18 cellular contexts compared by ENCODE assay signal in the genomic region with DNA sequence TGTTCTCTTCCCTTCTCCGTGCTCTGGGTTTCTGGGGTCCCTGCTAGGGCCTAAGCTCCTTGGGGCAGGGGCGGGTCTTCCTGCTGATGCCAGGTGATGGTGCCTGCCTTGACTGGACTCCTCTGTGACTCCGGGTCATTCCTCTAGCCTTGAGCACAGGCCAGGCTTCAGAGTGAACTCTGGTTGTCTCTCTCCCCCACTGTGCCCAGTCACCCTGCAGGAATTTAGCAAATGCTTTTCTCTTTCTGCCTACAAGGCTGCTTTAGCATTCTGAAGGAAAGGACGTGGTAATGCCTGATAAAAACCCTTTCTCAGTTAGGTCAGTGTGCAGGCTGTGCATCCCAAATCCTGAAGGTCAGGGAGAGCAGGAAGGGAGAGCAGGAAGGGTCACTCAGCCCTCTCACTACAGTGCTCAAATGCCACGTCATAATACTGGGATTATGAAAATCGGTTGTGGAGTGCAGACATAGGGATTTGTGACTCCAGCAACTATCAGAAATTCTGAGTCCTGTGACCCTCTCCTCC. TPM values are rescaled to one million over a fixed set of nuclear protein-coding genes. Genes with fewer than 3 reads are reported as not detected.
A peak's percentile ranks its signal among the peaks of the same experiment; 100 is the strongest.
DNase-seq lines count a peak whose midpoint lies in the region; ATAC-seq and TF ChIP-seq lines count a peak whose summit lies in the region.
"Had no signal": no experiment of that assay in that cellular context is flagged by ENCODE, and none has a peak within 500 bp of the region (broad histone marks: within the 10 kb centered on the region; RNA-seq: fewer than 3 reads in every experiment).

No MANE protein-coding gene starts in this region.

- CTCF ChIA-PET in activated CD4-positive, alpha-beta T cell treated with anti-CD3 and anti-CD28 coated beads for 36 hours (lab: Charles Lee) = interaction anchor here (0.6 kb wide), 1 partner anchor 12 kb away, joined by 3 read pairs; no protein-coding TSS in a partner anchor

- DNase-seq in ELF-1 (ENCODE audit: low read depth, low spot score) (peak; percentile 43), NCI-H226 (peak; percentile 59), endodermal cell (peak; percentile 87), neuronal stem cell (ENCODE audit: low spot score) (no peak), dermis blood vessel endothelial cell (no peak), tibial nerve (ENCODE audit: low spot score in 2 of 2) (no peak), NCI-H748 (lab: John Stamatoyannopoulos, UW; ENCODE audit: unreplicated experiment) (no peak)
- DNase-seq in activated CD4-positive, alpha-beta T cell treated with anti-CD3 and anti-CD28 coated beads for 36 hours = no peak
- DNase-seq: activated CD4-positive, alpha-beta T cell treated with anti-CD3 and anti-CD28 coated beads, Interleukin-2, amount 50 U/mL, for 48 hours; effector CD4-positive, alpha-beta T cell; Kasumi-1; NCI-H187; PC-9; uterus had no signal

- no peak overlapping the region for H3K4me3 Mint-ChIP-seq in endodermal cell
- no peak overlapping the region for H3K4me3 Mint-ChIP-seq in activated CD4-positive, alpha-beta T cell treated with anti-CD3 and anti-CD28 coated beads for 36 hours
- H3K4me3 Mint-ChIP-seq: memory B cell; stimulated activated effector memory CD8-positive, alpha-beta T cell treated with anti-CD3 and anti-CD28 coated beads, Interleukin-12 subunit alpha, Interleukin-12 subunit beta, amount 100 ng/mL, for 72 hours had no signal

- H3K9me3 ChIP-seq in endodermal cell (ENCODE audit: control insufficient read depth, low read length) (no peaks in the 10 kb centered on the region), neuronal stem cell (replicated peaks in 1 of 2; ENCODE audit: control insufficient read depth in 2 of 2, insufficient read depth in 1 of 2, low read depth in 1 of 2, low read length in 2 of 2) (peaks cover 0 to 4% of the 10 kb centered on the region in 2 donors), tibial nerve (no peaks in the 10 kb centered on the region)
- H3K9me3 ChIP-seq: uterus had no signal

- no peak for TF ChIP-seq CTCF in endodermal cell (conservative IDR thresholded peaks at IDR 0.05)
- no peak for TF ChIP-seq CTCF in tibial nerve (IDR thresholded peaks at IDR 0.05)

- H3K18ac ChIP-seq in neuronal stem cell (ENCODE audit: low read length) = peak overlapping the region; percentile 49

- H3K27me3 Mint-ChIP-seq in endodermal cell (ENCODE audit: insufficient read depth) = peaks cover 74% of the 10 kb centered on the region
- peaks cover 46% of the 10 kb centered on the region for H3K27me3 Mint-ChIP-seq in activated CD4-positive, alpha-beta T cell treated with anti-CD3 and anti-CD28 coated beads for 36 hours

- TF ChIP-seq POLR2A in tibial nerve (IDR thresholded peaks at IDR 0.05) = no peak

- H3K27ac ChIP-seq in endodermal cell (ENCODE audit: low read depth, low read length) = no peak overlapping the region
- H3K27ac ChIP-seq in neuronal stem cell (replicated peaks; ENCODE audit: low read length) = no peak overlapping the region
- no peak overlapping the region for H3K27ac ChIP-seq in tibial nerve
- H3K27ac ChIP-seq: PC-9, uterus had no signal

- no peak overlapping the region for H3K4me2 ChIP-seq in neuronal stem cell (ENCODE audit: insufficient read depth, low read length, poor library complexity, severe bottlenecking)
- H3K4me2 ChIP-seq: PC-9 had no signal

- no peaks in the 10 kb centered on the region for H3K36me3 Mint-ChIP-seq in endodermal cell (ENCODE audit: low read depth)
- no peaks in the 10 kb centered on the region for H3K36me3 Mint-ChIP-seq in activated CD4-positive, alpha-beta T cell treated with anti-CD3 and anti-CD28 coated beads for 36 hours (ENCODE audit: low read depth)
- H3K36me3 Mint-ChIP-seq: memory B cell; stimulated activated effector memory CD8-positive, alpha-beta T cell treated with anti-CD3 and anti-CD28 coated beads, Interleukin-12 subunit alpha, Interleukin-12 subunit beta, amount 100 ng/mL, for 72 hours had no signal

- no peak for TF ChIP-seq EP300 in tibial nerve (IDR thresholded peaks at IDR 0.05)

- H2BK12ac ChIP-seq in neuronal stem cell (ENCODE audit: low read length) = no peak overlapping the region

- no peak overlapping the region for H3K23ac ChIP-seq in neuronal stem cell (ENCODE audit: low read depth, low read length, poor library complexity)

- H3K79me1 ChIP-seq in neuronal stem cell (ENCODE audit: low read depth, low read length) = no peaks in the 10 kb centered on the region

- no peak overlapping the region for H2BK120ac ChIP-seq in neuronal stem cell (ENCODE audit: low read depth, low read length)

- H4K91ac ChIP-seq in neuronal stem cell (ENCODE audit: low read depth, low read length, poor library complexity) = no peak overlapping the region

- H4K8ac ChIP-seq in neuronal stem cell (ENCODE audit: low read depth, low read length) = no peak overlapping the region

- H3K27me3 ChIP-seq in endodermal cell (ENCODE audit: control insufficient read depth, insufficient read depth, low read length, poor library complexity, severe bottlenecking) = peaks cover 45% of the 10 kb centered on the region
- H3K27me3 ChIP-seq in neuronal stem cell (ENCODE audit: control insufficient read depth in 3 of 3, insufficient read depth in 3 of 3, low read depth in 1 of 3, low read length in 3 of 3) = peaks cover 6 to 68% (median 31%) of the 10 kb centered on the region in 3 experiments
- H3K27me3 ChIP-seq in tibial nerve = peaks cover 0 to 22% of the 10 kb centered on the region in 2 donors

- no peak overlapping the region for H2AK5ac ChIP-seq in neuronal stem cell (ENCODE audit: low read depth, low read length)

- peaks cover 25% of the 10 kb centered on the region for H3K4me1 Mint-ChIP-seq in endodermal cell
- peaks cover 2% of the 10 kb centered on the region for H3K4me1 Mint-ChIP-seq in activated CD4-positive, alpha-beta T cell treated with anti-CD3 and anti-CD28 coated beads for 36 hours

- no peak overlapping the region for H2BK5ac ChIP-seq in neuronal stem cell (ENCODE audit: low read length)

- intact Hi-C loops in activated CD4-positive, alpha-beta T cell treated with anti-CD3 and anti-CD28 coated beads for 36 hours (cut with DNase I, micrococcal nuclease) = no loop called here

- POLR2A ChIA-PET in activated CD4-positive, alpha-beta T cell treated with anti-CD3 and anti-CD28 coated beads for 36 hours (lab: Charles Lee) = no interaction called here

- H3K4me3 ChIP-seq in endodermal cell (ENCODE audit: low read length) = no peak overlapping the region
- no peak overlapping the region for H3K4me3 ChIP-seq in neuronal stem cell (ENCODE audit: low read length in 2 of 2)
- no peak overlapping the region for H3K4me3 ChIP-seq in tibial nerve
- H3K4me3 ChIP-seq: PC-9, uterus had no signal

- H3K9ac ChIP-seq in endodermal cell (ENCODE audit: extremely low read depth, low read length, poor library complexity, severe bottlenecking) (no peak overlapping the region), neuronal stem cell (ENCODE audit: low read depth, low read length, poor library complexity) (no peak overlapping the region)

- no peak overlapping the region for H3K27ac Mint-ChIP-seq in endodermal cell
- no peak overlapping the region for H3K27ac Mint-ChIP-seq in activated CD4-positive, alpha-beta T cell treated with anti-CD3 and anti-CD28 coated beads for 36 hours
- H3K27ac Mint-ChIP-seq: memory B cell; stimulated activated effector memory CD8-positive, alpha-beta T cell treated with anti-CD3 and anti-CD28 coated beads, Interleukin-12 subunit alpha, Interleukin-12 subunit beta, amount 100 ng/mL, for 72 hours had no signal

- H3K4me1 ChIP-seq in endodermal cell (ENCODE audit: control insufficient read depth, insufficient read depth, low read length) (peaks cover 15% of the 10 kb centered on the region), neuronal stem cell (ENCODE audit: control insufficient read depth in 2 of 2, insufficient read depth in 1 of 2, low read depth in 1 of 2, low read length in 2 of 2) (peaks cover 0 to 22% of the 10 kb centered on the region in 2 donors), tibial nerve (peaks cover 0 to 14% (median 0%) of the 10 kb centered on the region in 4 donors)
- H3K4me1 ChIP-seq: uterus had no signal

- H3K36me3 ChIP-seq in endodermal cell (ENCODE audit: control insufficient read depth, insufficient read depth, low read length) (no peaks in the 10 kb centered on the region), neuronal stem cell (replicated peaks in 1 of 2; ENCODE audit: control insufficient read depth in 2 of 2, insufficient read depth in 2 of 2, low read length in 2 of 2) (no peaks in the 10 kb centered on the region), tibial nerve (no peaks in the 10 kb centered on the region)
- H3K36me3 ChIP-seq: uterus had no signal

- whole genome bisulfite sequencing in endodermal cell (ENCODE audit: insufficient coverage in 1 of 2, insufficient read length in 1 of 2), 2 experiments = 24 to 54% methylated on average over 2 to 6 of the region's 6 CpGs
- no CpG with 5 or more reads among the region's 6 CpGs for WGBS in neuronal stem cell (ENCODE audit: extremely low coverage in 2 of 2, insufficient read length in 2 of 2, insufficient replicate concordance in 1 of 2), 2 donors
- 45 to 53% methylated on average over 6 of the region's 6 CpGs for WGBS in tibial nerve, 2 donors

- H2AFZ ChIP-seq in neuronal stem cell (ENCODE audit: low read length) = no peak overlapping the region
- H2AFZ ChIP-seq: PC-9 had no signal

- H3K14ac ChIP-seq in neuronal stem cell (ENCODE audit: low read length) = no peak overlapping the region

- no peaks in the 10 kb centered on the region for H3K9me3 Mint-ChIP-seq in endodermal cell
- H3K9me3 Mint-ChIP-seq in activated CD4-positive, alpha-beta T cell treated with anti-CD3 and anti-CD28 coated beads for 36 hours (ENCODE audit: low read depth) = no peaks in the 10 kb centered on the region
- H3K9me3 Mint-ChIP-seq: memory B cell; stimulated activated effector memory CD8-positive, alpha-beta T cell treated with anti-CD3 and anti-CD28 coated beads, Interleukin-12 subunit alpha, Interleukin-12 subunit beta, amount 100 ng/mL, for 72 hours had no signal

- no peak for ATAC-seq in activated CD4-positive, alpha-beta T cell treated with anti-CD3 and anti-CD28 coated beads for 36 hours
- ATAC-seq: stimulated activated effector memory CD8-positive, alpha-beta T cell treated with anti-CD3 and anti-CD28 coated beads, Interleukin-12 subunit alpha, Interleukin-12 subunit beta, amount 100 ng/mL, for 72 hours had no signal

- H3K4ac ChIP-seq in neuronal stem cell (ENCODE audit: low read length) = no peak overlapping the region

- H2BK15ac ChIP-seq in neuronal stem cell (ENCODE audit: low read length) = no peak overlapping the region

RNA-seq across cellular contexts. Expression of a gene that starts 2.7 kb away (rescaled TPM):
- under 1 TPM; 0.20 to 0.44 TPM for total RNA-seq in endodermal cell
- 5.7 TPM for polyA plus RNA-seq in endodermal cell (2013, experiment 1 of 2)
- polyA plus RNA-seq in endodermal cell (2013, experiment 2 of 2) = 7.0 TPM
- 1.7 TPM for polyA plus RNA-seq in neuronal stem cell (2013, experiment 1 of 2)
- 1.8 TPM for polyA plus RNA-seq in neuronal stem cell (2013, experiment 2 of 2)
- 0.09 and 0.34 TPM in 2 replicates for total RNA-seq in dermis blood vessel endothelial cell
- total RNA-seq in tibial nerve = 100 to 1,000 TPM in 2 of 4 donors, 10 to 100 TPM in 2; 76.5 to 171 (median 111) TPM
- total RNA-seq in activated CD4-positive, alpha-beta T cell treated with anti-CD3 and anti-CD28 coated beads for 36 hours = not detected
- total RNA-seq: PC-9 had no signal

RNA-seq across cellular contexts. Expression of a gene that starts 40.4 kb away (rescaled TPM):
- total RNA-seq in endodermal cell = not detected
- 10.2 TPM for polyA plus RNA-seq in endodermal cell (2013, experiment 1 of 2)
- polyA plus RNA-seq in endodermal cell (2013, experiment 2 of 2) = 7.4 TPM
- 0.04 TPM for polyA plus RNA-seq in neuronal stem cell (2013, experiment 1 of 2)
- 0.03 TPM for polyA plus RNA-seq in neuronal stem cell (2013, experiment 2 of 2)
- not detected in 2 replicates for total RNA-seq in dermis blood vessel endothelial cell
- not detected for total RNA-seq in tibial nerve
- total RNA-seq in activated CD4-positive, alpha-beta T cell treated with anti-CD3 and anti-CD28 coated beads for 36 hours = not detected
- total RNA-seq: NCI-H460, PC-9, uterus had no signal
- polyA plus RNA-seq: BJ had no signal

Comparison
In these comparisons a context has a peak if more than half of its experiments do, and no peak if none do; other contexts are left out.
1. DNase-seq: peak in ELF-1 (single experiment), NCI-H226 (single experiment) and endodermal cell (single experiment); none in neuronal stem cell (single experiment), dermis blood vessel endothelial cell (single experiment), tibial nerve (0 of 2), activated CD4-positive, alpha-beta T cell treated with anti-CD3 and anti-CD28 coated beads for 36 hours (single experiment) and NCI-H748 (single experiment).
2. RNA of a gene that starts 2.7 kb away (total RNA-seq): 76.5 to 171 TPM in tibial nerve; 0.20 to 0.44 TPM in endodermal cell, 0.09 to 0.34 TPM in dermis blood vessel endothelial cell and not detected in activated CD4-positive, alpha-beta T cell treated with anti-CD3 and anti-CD28 coated beads for 36 hours; every median in the first group is over 10 times any median in the second.